In genomic region chr5:142280066-142281011, GRCh38 we compare ENCODE assay signal across 1 cellular context.
TF ChIP-seq lines count a peak whose summit lies in the region.

No MANE protein-coding gene starts in this region.

TF ChIP-seq in HEK293, 187 proteins besides CTCF, POLR2A, EP300 and RAD21 (continued from another document):
- TF ChIP-seq PRDM10 (tag by site-specific recombination; IDR thresholded peaks at IDR 0.05) = peak; percentile 94
- TF ChIP-seq SP2 (tag by site-specific recombination; IDR thresholded peaks at IDR 0.05) = peak; percentile 87
- TF ChIP-seq ZNF341 (tag by site-specific recombination; IDR thresholded peaks at IDR 0.05; ENCODE audit: low read depth) = peak; percentile 38
- no peak for TF ChIP-seq ZNF169 (tag by site-specific recombination; IDR thresholded peaks at IDR 0.05)
- TF ChIP-seq FEZF1 (tag by site-specific recombination; IDR thresholded peaks at IDR 0.05) = peak; percentile 37; the same call in 1 of the 2 replicates
- 0 out of 2 replicates have a peak, but pooled peaks have one; percentile 12 for TF ChIP-seq ZNF518A (tag by site-specific recombination; conservative IDR thresholded peaks at IDR 0.05; ENCODE audit: low read depth)
- TF ChIP-seq ZNF18 (tag by site-specific recombination; IDR thresholded peaks at IDR 0.05) = peak; percentile 76
- TF ChIP-seq SP7 (tag by site-specific recombination; IDR thresholded peaks at IDR 0.05) = peak; percentile 59
- TF ChIP-seq ATF2 (tag by site-specific recombination; IDR thresholded peaks at IDR 0.05; ENCODE audit: low read depth) = peak; percentile 74
- TF ChIP-seq ZNF335 (tag by site-specific recombination; conservative IDR thresholded peaks at IDR 0.05) = peak; percentile 33
- 0 out of 2 replicates have a peak, but pooled peaks have one; percentile 9 for TF ChIP-seq ZBTB8A (tag by site-specific recombination; IDR thresholded peaks at IDR 0.05)
- TF ChIP-seq GLIS1 (tag by site-specific recombination; IDR thresholded peaks at IDR 0.05) = peak; percentile 94
- TF ChIP-seq ZNF24 (tag by site-specific recombination; IDR thresholded peaks at IDR 0.05) = peak; percentile 73
- peak; percentile 50; the same call in 1 of the 2 replicates for TF ChIP-seq TRIM28 (IDR thresholded peaks at IDR 0.05; ENCODE audit: borderline replicate concordance, low read length)
- no peak for TF ChIP-seq ZNF560 (tag by site-specific recombination; IDR thresholded peaks at IDR 0.05; ENCODE audit: borderline replicate concordance)
- TF ChIP-seq ZNF488 (tag by site-specific recombination; IDR thresholded peaks at IDR 0.05) = no peak
- TF ChIP-seq ZNF398 (tag by site-specific recombination; IDR thresholded peaks at IDR 0.05) = no peak
- 0 out of 2 replicates have a peak, but pooled peaks have one; percentile 11 for TF ChIP-seq ZFP69B (tag by site-specific recombination; IDR thresholded peaks at IDR 0.05)
- peak; percentile 81 for TF ChIP-seq ZFHX2 (tag by site-specific recombination; conservative IDR thresholded peaks at IDR 0.05)
- peak; percentile 86 for TF ChIP-seq ZIC2 (tag by site-specific recombination; IDR thresholded peaks at IDR 0.05)
- TF ChIP-seq ZNF558 (tag by site-specific recombination; IDR thresholded peaks at IDR 0.05) = no peak
- TF ChIP-seq ZNF610 (tag by site-specific recombination; IDR thresholded peaks at IDR 0.05; ENCODE audit: borderline replicate concordance) = peak; percentile 31; the same call in 1 of the 2 replicates
- TF ChIP-seq ZBTB21 (tag by site-specific recombination; IDR thresholded peaks at IDR 0.05) = peak; percentile 80
- peak; percentile 90 for TF ChIP-seq ZNF629 (tag by site-specific recombination; IDR thresholded peaks at IDR 0.05)
- 0 out of 2 replicates have a peak, but pooled peaks have one; percentile 45 for TF ChIP-seq GLI4 (tag by site-specific recombination; IDR thresholded peaks at IDR 0.05)
- peak; percentile 75; the same call in 1 of the 2 replicates for TF ChIP-seq ZNF621 (tag by site-specific recombination; IDR thresholded peaks at IDR 0.05)
- TF ChIP-seq ZEB2 (tag by site-specific recombination; IDR thresholded peaks at IDR 0.05) = peak; percentile 72
- peak; percentile 56 for TF ChIP-seq ZNF366 (tag by site-specific recombination; conservative IDR thresholded peaks at IDR 0.05)
- TF ChIP-seq SETDB1 (IDR thresholded peaks at IDR 0.05; ENCODE audit: insufficient read length, low read length) = peak; percentile 28
- peak; percentile 89 for TF ChIP-seq OSR2 (tag by site-specific recombination; IDR thresholded peaks at IDR 0.05)
- peak; percentile 16; the same call in 1 of the 2 replicates for TF ChIP-seq ZBTB10 (tag by site-specific recombination; IDR thresholded peaks at IDR 0.05)
